11 cellular contexts compared by ENCODE assay signal in the genomic region with DNA sequence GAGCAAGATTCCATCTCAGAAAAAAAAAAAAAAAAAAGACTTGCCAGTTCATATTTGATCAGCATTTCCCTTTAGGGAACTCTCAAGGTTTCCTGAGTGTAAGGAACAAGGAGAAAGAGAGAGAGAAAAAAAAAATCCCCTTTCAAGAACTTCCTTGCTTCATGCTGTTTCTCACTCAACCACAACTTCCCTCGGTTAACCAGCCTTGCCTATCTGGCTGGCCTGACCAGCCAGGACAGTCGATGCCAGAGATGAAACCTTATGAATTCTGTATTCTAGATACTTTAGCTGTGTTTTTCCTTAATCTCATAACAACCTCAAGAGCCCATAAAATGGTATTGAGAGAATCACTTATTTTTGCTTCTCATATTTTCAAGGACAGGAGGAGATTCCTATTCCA. TPM values are rescaled to one million over a fixed set of nuclear protein-coding genes. Genes with fewer than 3 reads are reported as not detected.
DNase-seq lines count a peak whose midpoint lies in the region; ATAC-seq and TF ChIP-seq lines count a peak whose summit lies in the region.
"Had no signal": no experiment of that assay in that cellular context is flagged by ENCODE, and none has a peak within 500 bp of the region (broad histone marks: within the 10 kb centered on the region; RNA-seq: fewer than 3 reads in every experiment).

No MANE protein-coding gene starts in this region.

- H3K36me3 Mint-ChIP-seq in activated CD4-positive, alpha-beta T cell treated with anti-CD3 and anti-CD28 coated beads for 36 hours (ENCODE audit: low read depth): peaks cover 10% of the 10 kb centered on the region

- no peak for TF ChIP-seq CTCF in Peyer's patch (IDR thresholded peaks at IDR 0.05)
- TF ChIP-seq CTCF in spleen (IDR thresholded peaks at IDR 0.05 in 8 of 11, conservative IDR thresholded peaks at IDR 0.05 in 3 of 11): no peak

- intact Hi-C loops in activated CD4-positive, alpha-beta T cell treated with anti-CD3 and anti-CD28 coated beads for 36 hours (cut with DNase I, micrococcal nuclease): loop anchor here (1.0 to 10.0 kb wide), 8 partner anchors 11 to 1928 kb away; a partner anchor contains a TSS
- intact Hi-C loops in spleen (cut with DNase I; ENCODE audit: low total_unique reads): loop anchor here (5.0 kb wide), 1 partner anchor 245 kb away; no protein-coding TSS in a partner anchor

- peak; percentile 36 for DNase-seq in activated CD4-positive, alpha-beta T cell treated with anti-CD3 and anti-CD28 coated beads for 36 hours
- no peak for DNase-seq in activated CD4-positive, alpha-beta T cell treated with anti-CD3 and anti-CD28 coated beads for 1 hour
- DNase-seq in Peyer's patch (no peak), epithelial cell of prostate (ENCODE audit: low read depth, low spot score) (no peak), spleen (no peak), NCI-H1694 (lab: John Stamatoyannopoulos, UW) (no peak), NCI-H1436 (lab: John Stamatoyannopoulos, UW) (no peak)
- DNase-seq: activated CD8-positive, alpha-beta memory T cell treated with anti-CD3 and anti-CD28 coated beads, Interleukin-2, amount 50 U/mL, for 48 hours; NCI-H526 treated with DMSO at 0.1 percent for 48 hours had no signal

- H3K9me3 ChIP-seq in Peyer's patch: no peaks in the 10 kb centered on the region
- H3K9me3 ChIP-seq in spleen: no peaks in the 10 kb centered on the region
- H3K9me3 ChIP-seq: A549 had no signal

- H3K4me1 Mint-ChIP-seq in activated CD4-positive, alpha-beta T cell treated with anti-CD3 and anti-CD28 coated beads for 36 hours: peaks cover 50% of the 10 kb centered on the region

- ATAC-seq in activated CD4-positive, alpha-beta T cell treated with anti-CD3 and anti-CD28 coated beads for 36 hours: no peak
- ATAC-seq in HG02588 (IDR thresholded peaks at IDR 0.05; ENCODE audit: unreplicated experiment): no peak
- ATAC-seq: A549 had no signal

- H3K4me3 Mint-ChIP-seq in activated CD4-positive, alpha-beta T cell treated with anti-CD3 and anti-CD28 coated beads for 36 hours: no peak overlapping the region

- H3K4me3 ChIP-seq in Peyer's patch (no peak overlapping the region), spleen (peak overlapping the region in 1 of 8 donors; percentile 58)
- H3K4me3 ChIP-seq: A549 had no signal

- no peaks in the 10 kb centered on the region for H3K9me3 Mint-ChIP-seq in activated CD4-positive, alpha-beta T cell treated with anti-CD3 and anti-CD28 coated beads for 36 hours (ENCODE audit: low read depth)

- no peak for TF ChIP-seq POLR2A in Peyer's patch (IDR thresholded peaks at IDR 0.05)
- TF ChIP-seq POLR2A in spleen (IDR thresholded peaks at IDR 0.05): no peak

- H3K36me3 ChIP-seq in Peyer's patch: no peaks in the 10 kb centered on the region
- H3K36me3 ChIP-seq in spleen: no peaks in the 10 kb centered on the region

- POLR2A ChIA-PET in activated CD4-positive, alpha-beta T cell treated with anti-CD3 and anti-CD28 coated beads for 36 hours (lab: Charles Lee): interaction anchor here (0.9 to 1.4 kb wide), 2 partner anchors 9 to 11 kb away, joined by 12 to 15 read pairs; no protein-coding TSS in a partner anchor

- peak overlapping the region; percentile 61 to 93 (median 79) for H3K27ac ChIP-seq in Peyer's patch
- peak overlapping the region; percentile 97 for H3K27ac ChIP-seq in epithelial cell of prostate
- H3K27ac ChIP-seq in spleen: peak overlapping the region in 7 of 8 donors; percentile 93 to 98 (median 95)
- H3K27ac ChIP-seq: A549 had no signal

- no peaks in the 10 kb centered on the region for H3K27me3 Mint-ChIP-seq in activated CD4-positive, alpha-beta T cell treated with anti-CD3 and anti-CD28 coated beads for 36 hours

- H3K27me3 ChIP-seq in Peyer's patch: no peaks in the 10 kb centered on the region
- no peaks in the 10 kb centered on the region for H3K27me3 ChIP-seq in spleen (replicated peaks in 1 of 7)

- WGBS in spleen, 5 donors: 12 to 33% (median 14%) methylated on average over 2 of the region's 2 CpGs

- H3K4me1 ChIP-seq in Peyer's patch (peaks cover 3 to 39% (median 11%) of the 10 kb centered on the region in 4 donors), spleen (peaks cover 8 to 65% (median 55%) of the 10 kb centered on the region in 6 donors)

- CTCF ChIA-PET in activated CD4-positive, alpha-beta T cell treated with anti-CD3 and anti-CD28 coated beads for 36 hours (lab: Charles Lee): interaction anchor here (0.6 to 4.7 kb wide), 10 partner anchors 11 to 1678 kb away, joined by 3 to 51 read pairs (median 4); no protein-coding TSS in a partner anchor

- H3K27ac Mint-ChIP-seq in activated CD4-positive, alpha-beta T cell treated with anti-CD3 and anti-CD28 coated beads for 36 hours: peak overlapping the region; percentile 99

RNA-seq across cellular contexts. Expression of a gene that starts 2.6 kb away (rescaled TPM):
- total RNA-seq in activated CD4-positive, alpha-beta T cell treated with anti-CD3 and anti-CD28 coated beads for 36 hours: 10 to 100 TPM; 49.2 to 69.4 TPM
- total RNA-seq in Peyer's patch: 10 to 100 TPM; 31.5 to 42.4 (median 36.8) TPM
- total RNA-seq in spleen: 10 to 100 TPM; 40.0 to 65.9 (median 48.6) TPM
- 10 to 100 TPM in 1 of 3 donors, 1 to 10 TPM in 2; 6.6 to 12.2 (median 7.8) TPM for polyA plus RNA-seq in spleen
